1 cellular context compared by ENCODE assay signal in genomic region chr14:24058260-24058950, GRCh38.
TF ChIP-seq lines count a peak whose summit lies in the region.

No MANE protein-coding gene starts in this region.

TF ChIP-seq in HepG2, 621 proteins besides CTCF, POLR2A, EP300 and RAD21 (continues in another document):
- TF ChIP-seq SALL2 (CRISPR knock-in tag; IDR thresholded peaks at IDR 0.05) (no peak), XBP1 (CRISPR knock-in tag; IDR thresholded peaks at IDR 0.05) (no peak), MAFF (IDR thresholded peaks at IDR 0.05; ENCODE audit: low read depth, low read length) (no peak), ZNF670 (CRISPR knock-in tag; IDR thresholded peaks at IDR 0.05; ENCODE audit: borderline replicate concordance) (no peak), ZNF234 (CRISPR knock-in tag; conservative IDR thresholded peaks at IDR 0.05) (no peak), NFE2L1 (CRISPR knock-in tag; IDR thresholded peaks at IDR 0.05; ENCODE audit: borderline replicate concordance) (no peak), EED (CRISPR knock-in tag; IDR thresholded peaks at IDR 0.05) (no peak), ZNF556 (CRISPR knock-in tag; IDR thresholded peaks at IDR 0.05; ENCODE audit: borderline replicate concordance) (peak; percentile 67; the same call in 1 of the 2 replicates), PITX1 (CRISPR knock-in tag; IDR thresholded peaks at IDR 0.05) (peak; percentile 59; the same call in 1 of the 2 replicates), ZNF777 (CRISPR knock-in tag; IDR thresholded peaks at IDR 0.05) (no peak), ZNF383 (CRISPR knock-in tag; IDR thresholded peaks at IDR 0.05; ENCODE audit: borderline replicate concordance) (no peak), NR2F1 (CRISPR knock-in tag; IDR thresholded peaks at IDR 0.05) (0 out of 4 replicates have a peak, but pooled peaks of 1 of the 2 experiments have one; percentile 24), U2AF1 (optimal IDR thresholded peaks at IDR 0.05; ENCODE audit: low read depth, low read length) (no peak), ZNF781 (CRISPR knock-in tag; IDR thresholded peaks at IDR 0.05; ENCODE audit: borderline replicate concordance, not compliant biosample characterization) (no peak), CENPX (CRISPR knock-in tag; IDR thresholded peaks at IDR 0.05) (no peak), DMAP1 (CRISPR knock-in tag; IDR thresholded peaks at IDR 0.05) (no peak), TARDBP (CRISPR knock-in tag; IDR thresholded peaks at IDR 0.05) (peak; percentile 32; the same call in 1 of the 2 replicates), FOXC1 (CRISPR knock-in tag; IDR thresholded peaks at IDR 0.05; ENCODE audit: borderline replicate concordance) (peak; percentile 92; the same call in 1 of the 2 replicates), GATAD2A (CRISPR knock-in tag; IDR thresholded peaks at IDR 0.05) (peak; percentile 69), MEIS2 (CRISPR knock-in tag; IDR thresholded peaks at IDR 0.05) (0 out of 2 replicates have a peak, but pooled peaks have one; percentile 29), ZNF224 (CRISPR knock-in tag; IDR thresholded peaks at IDR 0.05) (0 out of 2 replicates have a peak, but pooled peaks have one; percentile 21), RNF219 (CRISPR knock-in tag; IDR thresholded peaks at IDR 0.05) (no peak), MXD4 (CRISPR knock-in tag; IDR thresholded peaks at IDR 0.05) (peak; percentile 57; the same call in 1 of the 2 replicates), ZMYM2 (CRISPR knock-in tag; IDR thresholded peaks at IDR 0.05) (no peak), MTERF4 (CRISPR knock-in tag; IDR thresholded peaks at IDR 0.05) (no peak), ZBTB34 (CRISPR knock-in tag; IDR thresholded peaks at IDR 0.05) (no peak), POGZ (CRISPR knock-in tag; IDR thresholded peaks at IDR 0.05) (no peak), ZNF225 (CRISPR knock-in tag; IDR thresholded peaks at IDR 0.05) (no peak; the same call in 1 of the 2 replicates), ARID3A (IDR thresholded peaks at IDR 0.05; ENCODE audit: low read depth, low read length) (no peak), SNAPC2 (CRISPR knock-in tag; IDR thresholded peaks at IDR 0.05) (peak; percentile 18; the same call in 1 of the 2 replicates), PREB (CRISPR knock-in tag; IDR thresholded peaks at IDR 0.05) (no peak), ZNF580 (CRISPR knock-in tag; IDR thresholded peaks at IDR 0.05; ENCODE audit: borderline replicate concordance, low read depth) (peak; percentile 65; the same call in 1 of the 2 replicates), ZNF746 (CRISPR knock-in tag; IDR thresholded peaks at IDR 0.05) (no peak), ZC3H4 (CRISPR knock-in tag; IDR thresholded peaks at IDR 0.05; ENCODE audit: borderline replicate concordance) (no peak), ZIK1 (CRISPR knock-in tag; IDR thresholded peaks at IDR 0.05; ENCODE audit: borderline replicate concordance, low read depth) (0 out of 2 replicates have a peak, but pooled peaks have one; percentile 38), MEF2D (CRISPR knock-in tag; IDR thresholded peaks at IDR 0.05) (peak; percentile 74; the same call in 1 of the 2 replicates), DBP (CRISPR knock-in tag; IDR thresholded peaks at IDR 0.05; ENCODE audit: not compliant biosample characterization) (no peak), SAP130 (CRISPR knock-in tag; IDR thresholded peaks at IDR 0.05; ENCODE audit: low read depth) (peak; percentile 70), RAD51 (IDR thresholded peaks at IDR 0.05; ENCODE audit: borderline replicate concordance) (no peak), HMG20A (CRISPR knock-in tag; IDR thresholded peaks at IDR 0.05; ENCODE audit: borderline replicate concordance) (no peak), ZBTB43 (CRISPR knock-in tag; conservative IDR thresholded peaks at IDR 0.05) (no peak), HNF4G (IDR thresholded peaks at IDR 0.05; ENCODE audit: borderline replicate concordance, low read depth, low read length) (no peak), HNF4G (CRISPR knock-in tag; IDR thresholded peaks at IDR 0.05; ENCODE audit: borderline replicate concordance, low read depth) (peak; percentile 69; the same call in 1 of the 2 replicates), TEAD2 (CRISPR knock-in tag; IDR thresholded peaks at IDR 0.05) (no peak), YEATS4 (CRISPR knock-in tag; IDR thresholded peaks at IDR 0.05; ENCODE audit: borderline replicate concordance) (no peak), ZBTB49 (CRISPR knock-in tag; IDR thresholded peaks at IDR 0.05; ENCODE audit: borderline replicate concordance) (peak; percentile 96; the same call in 1 of the 2 replicates), FOXA3 (CRISPR knock-in tag; IDR thresholded peaks at IDR 0.05) (peak; percentile 49; the same call in 1 of the 2 replicates), GMEB2 (CRISPR knock-in tag; IDR thresholded peaks at IDR 0.05; ENCODE audit: low read depth) (no peak), CHCHD3 (CRISPR knock-in tag; IDR thresholded peaks at IDR 0.05) (no peak; the same call in 1 of the 2 replicates), SALL1 (CRISPR knock-in tag; IDR thresholded peaks at IDR 0.05) (0 out of 2 replicates have a peak, but pooled peaks have one; percentile 52), ZNF24 (IDR thresholded peaks at IDR 0.05) (no peak), ZNF468 (CRISPR knock-in tag; IDR thresholded peaks at IDR 0.05) (no peak), FIP1L1 (IDR thresholded peaks at IDR 0.05; ENCODE audit: borderline replicate concordance, insufficient read depth, low read depth, low read length) (no peak), NRL (CRISPR knock-in tag; IDR thresholded peaks at IDR 0.05; ENCODE audit: borderline replicate concordance) (no peak), ZNF20 (CRISPR knock-in tag; IDR thresholded peaks at IDR 0.05) (no peak), TRIM22 (IDR thresholded peaks at IDR 0.05) (no peak), ZNF253 (CRISPR knock-in tag; IDR thresholded peaks at IDR 0.05; ENCODE audit: borderline replicate concordance) (no peak), ETV5 (CRISPR knock-in tag; IDR thresholded peaks at IDR 0.05; ENCODE audit: borderline replicate concordance) (peak; percentile 34; the same call in 1 of the 2 replicates)
